In genomic region chr4:82721819-82722423, GRCh38 we compare ENCODE assay signal across 8 cellular contexts.
A peak's percentile ranks its signal among the peaks of the same experiment; 100 is the strongest.
DNase-seq lines count a peak whose midpoint lies in the region; ATAC-seq, FAIRE-seq and TF ChIP-seq lines count a peak whose summit lies in the region.

No MANE protein-coding gene starts in this region.

- FAIRE-seq in GM18507 (lab: Jason Lieb, UNC) = peak; percentile 69

- H3K4me3 ChIP-seq in LNCaP clone FGC (ENCODE audit: low read depth, low read length) = no peak overlapping the region
- no peak overlapping the region for H3K4me3 ChIP-seq in heart right ventricle

- no peak overlapping the region for H3K4me3 Mint-ChIP-seq in activated CD4-positive, alpha-beta T cell treated with anti-CD3 and anti-CD28 coated beads, Interleukin-2, amount 10 ng/mL, durations not matched to agents 24 days and 14 days

- no peak overlapping the region for H3K27ac Mint-ChIP-seq in activated CD4-positive, alpha-beta T cell treated with anti-CD3 and anti-CD28 coated beads, Interleukin-2, amount 10 ng/mL, durations not matched to agents 24 days and 14 days

- H3K4me1 ChIP-seq in heart right ventricle = peaks cover 0 to 28% (median 0%) of the 10 kb centered on the region in 9 donors

- H3K36me3 ChIP-seq in heart right ventricle = no peaks in the 10 kb centered on the region

- peak in 7 of 8 donors; percentile 40 to 81 (median 68) for ATAC-seq in heart right ventricle

- intact Hi-C loops in activated CD4-positive, alpha-beta T cell treated with anti-CD3 and anti-CD28 coated beads, Interleukin-2, amount 10 ng/mL, durations not matched to agents 24 days and 14 days (cut with micrococcal nuclease) = no loop called here
- intact Hi-C loops in heart right ventricle (cut with DNase I) = loop anchor here in 2 of 10 donors (5.0 to 10.0 kb wide), 2 partner anchors 75 to 83 kb away; partner anchors contain the start of gene SCD5 (in 1 of the 2)

- peaks cover 2% of the 10 kb centered on the region for H3K4me1 Mint-ChIP-seq in activated CD4-positive, alpha-beta T cell treated with anti-CD3 and anti-CD28 coated beads, Interleukin-2, amount 10 ng/mL, durations not matched to agents 24 days and 14 days

- DNase-seq in GM18507 (ENCODE audit: extremely low spot score, insufficient read length, low read depth) (no peak), LNCaP clone FGC (ENCODE audit: low read depth) (peak; percentile 32), heart right ventricle (peak in 1 of 2 donors; percentile 27), T1000 (lab: John Stamatoyannopoulos, UW) (no peak)
- DNase-seq in activated CD4-positive, alpha-beta T cell treated with anti-CD3 and anti-CD28 coated beads, Interleukin-2, amount 10 ng/mL, durations not matched to agents 24 days and 14 days = peak; percentile 76
- no peak for DNase-seq in activated effector memory CD4-positive, alpha-beta T cell treated with anti-CD3 and anti-CD28 coated beads, Interleukin-2, amount 50 U/mL, for 16 hours

- WGBS in heart right ventricle, 2 donors = 18 to 39% methylated on average over 2 of the region's 2 CpGs

- H3K9me3 ChIP-seq in heart right ventricle = no peaks in the 10 kb centered on the region

- peaks cover 2% of the 10 kb centered on the region for H3K27me3 Mint-ChIP-seq in activated CD4-positive, alpha-beta T cell treated with anti-CD3 and anti-CD28 coated beads, Interleukin-2, amount 10 ng/mL, durations not matched to agents 24 days and 14 days

- H3K9me3 Mint-ChIP-seq in activated CD4-positive, alpha-beta T cell treated with anti-CD3 and anti-CD28 coated beads, Interleukin-2, amount 10 ng/mL, durations not matched to agents 24 days and 14 days = no peaks in the 10 kb centered on the region

- H3K27me3 ChIP-seq in heart right ventricle = no peaks in the 10 kb centered on the region

- H3K36me3 Mint-ChIP-seq in activated CD4-positive, alpha-beta T cell treated with anti-CD3 and anti-CD28 coated beads, Interleukin-2, amount 10 ng/mL, durations not matched to agents 24 days and 14 days (ENCODE audit: low read depth) = no peaks in the 10 kb centered on the region

- TF ChIP-seq CTCF in C4-2B (conservative IDR thresholded peaks at IDR 0.05) = peak; percentile 86
- TF ChIP-seq CTCF in LNCaP clone FGC (IDR thresholded peaks at IDR 0.05; ENCODE audit: control insufficient read depth, extremely low read depth, insufficient read depth) = peak; percentile 96
- TF ChIP-seq CTCF in heart right ventricle (IDR thresholded peaks at IDR 0.05) = peak; percentile 27 to 76 (median 63)

- no peak overlapping the region for H3K27ac ChIP-seq in C4-2B
- no peak overlapping the region for H3K27ac ChIP-seq in heart right ventricle
- H3K27ac ChIP-seq in temporal lobe (ENCODE audit: low read depth, low read length) = peak overlapping the region; percentile 63

Comparison
In these comparisons a context has a peak if more than half of its experiments do, and no peak if none do; other contexts are left out.
1. DNase-seq: peak in LNCaP clone FGC (single experiment) and activated CD4-positive, alpha-beta T cell treated with anti-CD3 and anti-CD28 coated beads, Interleukin-2, amount 10 ng/mL, durations not matched to agents 24 days and 14 days (single experiment); none in GM18507 (single experiment), T1000 (single experiment) and activated effector memory CD4-positive, alpha-beta T cell treated with anti-CD3 and anti-CD28 coated beads, Interleukin-2, amount 50 U/mL, for 16 hours (single experiment).
2. Peak in every context shown above with its lines, with median percentiles within 50 percentile points of each other: CTCF ChIP-seq.